1 cellular context compared by ENCODE assay signal in the genomic region with DNA sequence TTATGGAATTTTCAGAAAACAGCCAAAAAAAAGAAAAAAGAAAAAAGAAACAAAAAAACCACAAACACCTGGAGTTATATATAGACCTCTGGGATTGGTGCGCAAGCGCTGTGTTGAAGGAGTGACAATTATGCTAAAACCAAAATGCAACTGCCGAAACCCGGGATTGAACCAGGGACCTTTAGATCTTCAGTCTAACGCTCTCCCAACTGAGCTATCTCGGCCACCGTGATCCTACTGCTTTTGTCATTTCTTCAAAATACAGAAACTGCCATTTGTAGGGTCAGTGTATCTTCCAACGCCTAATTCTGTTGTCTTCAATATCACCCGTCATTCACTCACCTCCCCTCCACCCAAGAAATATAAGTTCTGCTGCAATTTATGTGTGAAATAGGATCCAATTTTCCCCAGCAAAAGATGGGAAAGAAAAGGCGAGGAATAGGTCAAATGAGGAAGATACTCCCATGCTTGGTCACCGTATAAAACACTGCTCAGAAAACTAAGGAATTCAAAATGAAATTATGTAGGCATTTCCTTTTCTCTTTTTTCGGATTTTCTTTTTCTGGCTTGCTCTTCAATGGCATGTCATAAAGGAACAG.
TF ChIP-seq lines count a peak whose summit lies in the region.

No MANE protein-coding gene starts in this region.

TF ChIP-seq in K562, 482 proteins besides CTCF, POLR2A, EP300 and RAD21 (continued from another document and continues in another):
- TF ChIP-seq, protein P1, sequence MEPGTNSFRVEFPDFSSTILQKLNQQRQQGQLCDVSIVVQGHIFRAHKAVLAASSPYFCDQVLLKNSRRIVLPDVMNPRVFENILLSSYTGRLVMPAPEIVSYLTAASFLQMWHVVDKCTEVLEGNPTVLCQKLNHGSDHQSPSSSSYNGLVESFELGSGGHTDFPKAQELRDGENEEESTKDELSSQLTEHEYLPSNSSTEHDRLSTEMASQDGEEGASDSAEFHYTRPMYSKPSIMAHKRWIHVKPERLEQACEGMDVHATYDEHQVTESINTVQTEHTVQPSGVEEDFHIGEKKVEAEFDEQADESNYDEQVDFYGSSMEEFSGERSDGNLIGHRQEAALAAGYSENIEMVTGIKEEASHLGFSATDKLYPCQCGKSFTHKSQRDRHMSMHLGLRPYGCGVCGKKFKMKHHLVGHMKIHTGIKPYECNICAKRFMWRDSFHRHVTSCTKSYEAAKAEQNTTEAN (CRISPR knock-in tag; IDR thresholded peaks at IDR 0.05), result no peak
- no peak for TF ChIP-seq CHD2 (IDR thresholded peaks at IDR 0.05; ENCODE audit: low read depth, low read length)
- TF ChIP-seq EHMT2 (IDR thresholded peaks at IDR 0.05), result no peak
- TF ChIP-seq SNIP1 (IDR thresholded peaks at IDR 0.05; ENCODE audit: low read depth), result no peak
- TF ChIP-seq, protein P2, sequence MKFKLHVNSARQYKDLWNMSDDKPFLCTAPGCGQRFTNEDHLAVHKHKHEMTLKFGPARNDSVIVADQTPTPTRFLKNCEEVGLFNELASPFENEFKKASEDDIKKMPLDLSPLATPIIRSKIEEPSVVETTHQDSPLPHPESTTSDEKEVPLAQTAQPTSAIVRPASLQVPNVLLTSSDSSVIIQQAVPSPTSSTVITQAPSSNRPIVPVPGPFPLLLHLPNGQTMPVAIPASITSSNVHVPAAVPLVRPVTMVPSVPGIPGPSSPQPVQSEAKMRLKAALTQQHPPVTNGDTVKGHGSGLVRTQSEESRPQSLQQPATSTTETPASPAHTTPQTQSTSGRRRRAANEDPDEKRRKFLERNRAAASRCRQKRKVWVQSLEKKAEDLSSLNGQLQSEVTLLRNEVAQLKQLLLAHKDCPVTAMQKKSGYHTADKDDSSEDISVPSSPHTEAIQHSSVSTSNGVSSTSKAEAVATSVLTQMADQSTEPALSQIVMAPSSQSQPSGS (CRISPR knock-in tag; IDR thresholded peaks at IDR 0.05), result no peak
- TF ChIP-seq KHSRP (IDR thresholded peaks at IDR 0.05), result no peak
- TF ChIP-seq, protein P3, sequence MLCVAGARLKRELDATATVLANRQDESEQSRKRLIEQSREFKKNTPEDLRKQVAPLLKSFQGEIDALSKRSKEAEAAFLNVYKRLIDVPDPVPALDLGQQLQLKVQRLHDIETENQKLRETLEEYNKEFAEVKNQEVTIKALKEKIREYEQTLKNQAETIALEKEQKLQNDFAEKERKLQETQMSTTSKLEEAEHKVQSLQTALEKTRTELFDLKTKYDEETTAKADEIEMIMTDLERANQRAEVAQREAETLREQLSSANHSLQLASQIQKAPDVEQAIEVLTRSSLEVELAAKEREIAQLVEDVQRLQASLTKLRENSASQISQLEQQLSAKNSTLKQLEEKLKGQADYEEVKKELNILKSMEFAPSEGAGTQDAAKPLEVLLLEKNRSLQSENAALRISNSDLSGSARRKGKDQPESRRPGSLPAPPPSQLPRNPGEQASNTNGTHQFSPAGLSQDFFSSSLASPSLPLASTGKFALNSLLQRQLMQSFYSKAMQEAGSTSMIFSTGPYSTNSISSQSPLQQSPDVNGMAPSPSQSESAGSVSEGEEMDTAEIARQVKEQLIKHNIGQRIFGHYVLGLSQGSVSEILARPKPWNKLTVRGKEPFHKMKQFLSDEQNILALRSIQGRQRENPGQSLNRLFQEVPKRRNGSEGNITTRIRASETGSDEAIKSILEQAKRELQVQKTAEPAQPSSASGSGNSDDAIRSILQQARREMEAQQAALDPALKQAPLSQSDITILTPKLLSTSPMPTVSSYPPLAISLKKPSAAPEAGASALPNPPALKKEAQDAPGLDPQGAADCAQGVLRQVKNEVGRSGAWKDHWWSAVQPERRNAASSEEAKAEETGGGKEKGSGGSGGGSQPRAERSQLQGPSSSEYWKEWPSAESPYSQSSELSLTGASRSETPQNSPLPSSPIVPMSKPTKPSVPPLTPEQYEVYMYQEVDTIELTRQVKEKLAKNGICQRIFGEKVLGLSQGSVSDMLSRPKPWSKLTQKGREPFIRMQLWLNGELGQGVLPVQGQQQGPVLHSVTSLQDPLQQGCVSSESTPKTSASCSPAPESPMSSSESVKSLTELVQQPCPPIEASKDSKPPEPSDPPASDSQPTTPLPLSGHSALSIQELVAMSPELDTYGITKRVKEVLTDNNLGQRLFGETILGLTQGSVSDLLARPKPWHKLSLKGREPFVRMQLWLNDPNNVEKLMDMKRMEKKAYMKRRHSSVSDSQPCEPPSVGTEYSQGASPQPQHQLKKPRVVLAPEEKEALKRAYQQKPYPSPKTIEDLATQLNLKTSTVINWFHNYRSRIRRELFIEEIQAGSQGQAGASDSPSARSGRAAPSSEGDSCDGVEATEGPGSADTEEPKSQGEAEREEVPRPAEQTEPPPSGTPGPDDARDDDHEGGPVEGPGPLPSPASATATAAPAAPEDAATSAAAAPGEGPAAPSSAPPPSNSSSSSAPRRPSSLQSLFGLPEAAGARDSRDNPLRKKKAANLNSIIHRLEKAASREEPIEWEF (CRISPR knock-in tag; IDR thresholded peaks at IDR 0.05), result no peak
- no peak for TF ChIP-seq ZNF76 (CRISPR knock-in tag; IDR thresholded peaks at IDR 0.05; ENCODE audit: borderline replicate concordance)
- TF ChIP-seq ZNF77 (CRISPR knock-in tag; IDR thresholded peaks at IDR 0.05), result no peak
- TF ChIP-seq ZBTB17 (CRISPR knock-in tag; IDR thresholded peaks at IDR 0.05), result no peak
- no peak for TF ChIP-seq ZNF324 (CRISPR knock-in tag; IDR thresholded peaks at IDR 0.05)
- TF ChIP-seq HEY1 (CRISPR knock-in tag; IDR thresholded peaks at IDR 0.05; ENCODE audit: borderline replicate concordance), result no peak; the same call in 1 of the 2 replicates
- TF ChIP-seq U2AF1 (optimal IDR thresholded peaks at IDR 0.05; ENCODE audit: low read depth, low read length), result no peak
- no peak for TF ChIP-seq BACH1 (tag; IDR thresholded peaks at IDR 0.05)
- no peak for TF ChIP-seq TGIF2 (CRISPR knock-in tag; IDR thresholded peaks at IDR 0.05)
- TF ChIP-seq, protein P4, sequence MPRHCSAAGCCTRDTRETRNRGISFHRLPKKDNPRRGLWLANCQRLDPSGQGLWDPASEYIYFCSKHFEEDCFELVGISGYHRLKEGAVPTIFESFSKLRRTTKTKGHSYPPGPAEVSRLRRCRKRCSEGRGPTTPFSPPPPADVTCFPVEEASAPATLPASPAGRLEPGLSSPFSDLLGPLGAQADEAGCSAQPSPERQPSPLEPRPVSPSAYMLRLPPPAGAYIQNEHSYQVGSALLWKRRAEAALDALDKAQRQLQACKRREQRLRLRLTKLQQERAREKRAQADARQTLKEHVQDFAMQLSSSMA (CRISPR knock-in tag; IDR thresholded peaks at IDR 0.05), result no peak
- TF ChIP-seq GATAD2A (IDR thresholded peaks at IDR 0.05), result 0 out of 2 replicates have a peak, but pooled peaks have one; percentile 47
- TF ChIP-seq ZNF561 (CRISPR knock-in tag; conservative IDR thresholded peaks at IDR 0.05), result no peak
- TF ChIP-seq, protein P5, sequence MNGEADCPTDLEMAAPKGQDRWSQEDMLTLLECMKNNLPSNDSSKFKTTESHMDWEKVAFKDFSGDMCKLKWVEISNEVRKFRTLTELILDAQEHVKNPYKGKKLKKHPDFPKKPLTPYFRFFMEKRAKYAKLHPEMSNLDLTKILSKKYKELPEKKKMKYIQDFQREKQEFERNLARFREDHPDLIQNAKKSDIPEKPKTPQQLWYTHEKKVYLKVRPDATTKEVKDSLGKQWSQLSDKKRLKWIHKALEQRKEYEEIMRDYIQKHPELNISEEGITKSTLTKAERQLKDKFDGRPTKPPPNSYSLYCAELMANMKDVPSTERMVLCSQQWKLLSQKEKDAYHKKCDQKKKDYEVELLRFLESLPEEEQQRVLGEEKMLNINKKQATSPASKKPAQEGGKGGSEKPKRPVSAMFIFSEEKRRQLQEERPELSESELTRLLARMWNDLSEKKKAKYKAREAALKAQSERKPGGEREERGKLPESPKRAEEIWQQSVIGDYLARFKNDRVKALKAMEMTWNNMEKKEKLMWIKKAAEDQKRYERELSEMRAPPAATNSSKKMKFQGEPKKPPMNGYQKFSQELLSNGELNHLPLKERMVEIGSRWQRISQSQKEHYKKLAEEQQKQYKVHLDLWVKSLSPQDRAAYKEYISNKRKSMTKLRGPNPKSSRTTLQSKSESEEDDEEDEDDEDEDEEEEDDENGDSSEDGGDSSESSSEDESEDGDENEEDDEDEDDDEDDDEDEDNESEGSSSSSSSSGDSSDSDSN (IDR thresholded peaks at IDR 0.05; ENCODE audit: borderline replicate concordance in 1 of 2, low read depth in 2 of 2, low read length in 2 of 2), result no peak
- TF ChIP-seq, protein P6, sequence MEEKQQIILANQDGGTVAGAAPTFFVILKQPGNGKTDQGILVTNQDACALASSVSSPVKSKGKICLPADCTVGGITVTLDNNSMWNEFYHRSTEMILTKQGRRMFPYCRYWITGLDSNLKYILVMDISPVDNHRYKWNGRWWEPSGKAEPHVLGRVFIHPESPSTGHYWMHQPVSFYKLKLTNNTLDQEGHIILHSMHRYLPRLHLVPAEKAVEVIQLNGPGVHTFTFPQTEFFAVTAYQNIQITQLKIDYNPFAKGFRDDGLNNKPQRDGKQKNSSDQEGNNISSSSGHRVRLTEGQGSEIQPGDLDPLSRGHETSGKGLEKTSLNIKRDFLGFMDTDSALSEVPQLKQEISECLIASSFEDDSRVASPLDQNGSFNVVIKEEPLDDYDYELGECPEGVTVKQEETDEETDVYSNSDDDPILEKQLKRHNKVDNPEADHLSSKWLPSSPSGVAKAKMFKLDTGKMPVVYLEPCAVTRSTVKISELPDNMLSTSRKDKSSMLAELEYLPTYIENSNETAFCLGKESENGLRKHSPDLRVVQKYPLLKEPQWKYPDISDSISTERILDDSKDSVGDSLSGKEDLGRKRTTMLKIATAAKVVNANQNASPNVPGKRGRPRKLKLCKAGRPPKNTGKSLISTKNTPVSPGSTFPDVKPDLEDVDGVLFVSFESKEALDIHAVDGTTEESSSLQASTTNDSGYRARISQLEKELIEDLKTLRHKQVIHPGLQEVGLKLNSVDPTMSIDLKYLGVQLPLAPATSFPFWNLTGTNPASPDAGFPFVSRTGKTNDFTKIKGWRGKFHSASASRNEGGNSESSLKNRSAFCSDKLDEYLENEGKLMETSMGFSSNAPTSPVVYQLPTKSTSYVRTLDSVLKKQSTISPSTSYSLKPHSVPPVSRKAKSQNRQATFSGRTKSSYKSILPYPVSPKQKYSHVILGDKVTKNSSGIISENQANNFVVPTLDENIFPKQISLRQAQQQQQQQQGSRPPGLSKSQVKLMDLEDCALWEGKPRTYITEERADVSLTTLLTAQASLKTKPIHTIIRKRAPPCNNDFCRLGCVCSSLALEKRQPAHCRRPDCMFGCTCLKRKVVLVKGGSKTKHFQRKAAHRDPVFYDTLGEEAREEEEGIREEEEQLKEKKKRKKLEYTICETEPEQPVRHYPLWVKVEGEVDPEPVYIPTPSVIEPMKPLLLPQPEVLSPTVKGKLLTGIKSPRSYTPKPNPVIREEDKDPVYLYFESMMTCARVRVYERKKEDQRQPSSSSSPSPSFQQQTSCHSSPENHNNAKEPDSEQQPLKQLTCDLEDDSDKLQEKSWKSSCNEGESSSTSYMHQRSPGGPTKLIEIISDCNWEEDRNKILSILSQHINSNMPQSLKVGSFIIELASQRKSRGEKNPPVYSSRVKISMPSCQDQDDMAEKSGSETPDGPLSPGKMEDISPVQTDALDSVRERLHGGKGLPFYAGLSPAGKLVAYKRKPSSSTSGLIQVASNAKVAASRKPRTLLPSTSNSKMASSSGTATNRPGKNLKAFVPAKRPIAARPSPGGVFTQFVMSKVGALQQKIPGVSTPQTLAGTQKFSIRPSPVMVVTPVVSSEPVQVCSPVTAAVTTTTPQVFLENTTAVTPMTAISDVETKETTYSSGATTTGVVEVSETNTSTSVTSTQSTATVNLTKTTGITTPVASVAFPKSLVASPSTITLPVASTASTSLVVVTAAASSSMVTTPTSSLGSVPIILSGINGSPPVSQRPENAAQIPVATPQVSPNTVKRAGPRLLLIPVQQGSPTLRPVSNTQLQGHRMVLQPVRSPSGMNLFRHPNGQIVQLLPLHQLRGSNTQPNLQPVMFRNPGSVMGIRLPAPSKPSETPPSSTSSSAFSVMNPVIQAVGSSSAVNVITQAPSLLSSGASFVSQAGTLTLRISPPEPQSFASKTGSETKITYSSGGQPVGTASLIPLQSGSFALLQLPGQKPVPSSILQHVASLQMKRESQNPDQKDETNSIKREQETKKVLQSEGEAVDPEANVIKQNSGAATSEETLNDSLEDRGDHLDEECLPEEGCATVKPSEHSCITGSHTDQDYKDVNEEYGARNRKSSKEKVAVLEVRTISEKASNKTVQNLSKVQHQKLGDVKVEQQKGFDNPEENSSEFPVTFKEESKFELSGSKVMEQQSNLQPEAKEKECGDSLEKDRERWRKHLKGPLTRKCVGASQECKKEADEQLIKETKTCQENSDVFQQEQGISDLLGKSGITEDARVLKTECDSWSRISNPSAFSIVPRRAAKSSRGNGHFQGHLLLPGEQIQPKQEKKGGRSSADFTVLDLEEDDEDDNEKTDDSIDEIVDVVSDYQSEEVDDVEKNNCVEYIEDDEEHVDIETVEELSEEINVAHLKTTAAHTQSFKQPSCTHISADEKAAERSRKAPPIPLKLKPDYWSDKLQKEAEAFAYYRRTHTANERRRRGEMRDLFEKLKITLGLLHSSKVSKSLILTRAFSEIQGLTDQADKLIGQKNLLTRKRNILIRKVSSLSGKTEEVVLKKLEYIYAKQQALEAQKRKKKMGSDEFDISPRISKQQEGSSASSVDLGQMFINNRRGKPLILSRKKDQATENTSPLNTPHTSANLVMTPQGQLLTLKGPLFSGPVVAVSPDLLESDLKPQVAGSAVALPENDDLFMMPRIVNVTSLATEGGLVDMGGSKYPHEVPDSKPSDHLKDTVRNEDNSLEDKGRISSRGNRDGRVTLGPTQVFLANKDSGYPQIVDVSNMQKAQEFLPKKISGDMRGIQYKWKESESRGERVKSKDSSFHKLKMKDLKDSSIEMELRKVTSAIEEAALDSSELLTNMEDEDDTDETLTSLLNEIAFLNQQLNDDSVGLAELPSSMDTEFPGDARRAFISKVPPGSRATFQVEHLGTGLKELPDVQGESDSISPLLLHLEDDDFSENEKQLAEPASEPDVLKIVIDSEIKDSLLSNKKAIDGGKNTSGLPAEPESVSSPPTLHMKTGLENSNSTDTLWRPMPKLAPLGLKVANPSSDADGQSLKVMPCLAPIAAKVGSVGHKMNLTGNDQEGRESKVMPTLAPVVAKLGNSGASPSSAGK (IDR thresholded peaks at IDR 0.05), result no peak
- TF ChIP-seq ZNF224 (CRISPR knock-in tag; IDR thresholded peaks at IDR 0.05), result no peak
- TF ChIP-seq ZNF140 (CRISPR knock-in tag; IDR thresholded peaks at IDR 0.05), result no peak
- TF ChIP-seq NR2C1 (IDR thresholded peaks at IDR 0.05), result no peak
- no peak for TF ChIP-seq NR2C1 (tag; IDR thresholded peaks at IDR 0.05)
- TF ChIP-seq PML (IDR thresholded peaks at IDR 0.05; ENCODE audit: low read length), result no peak
- TF ChIP-seq, protein P7, sequence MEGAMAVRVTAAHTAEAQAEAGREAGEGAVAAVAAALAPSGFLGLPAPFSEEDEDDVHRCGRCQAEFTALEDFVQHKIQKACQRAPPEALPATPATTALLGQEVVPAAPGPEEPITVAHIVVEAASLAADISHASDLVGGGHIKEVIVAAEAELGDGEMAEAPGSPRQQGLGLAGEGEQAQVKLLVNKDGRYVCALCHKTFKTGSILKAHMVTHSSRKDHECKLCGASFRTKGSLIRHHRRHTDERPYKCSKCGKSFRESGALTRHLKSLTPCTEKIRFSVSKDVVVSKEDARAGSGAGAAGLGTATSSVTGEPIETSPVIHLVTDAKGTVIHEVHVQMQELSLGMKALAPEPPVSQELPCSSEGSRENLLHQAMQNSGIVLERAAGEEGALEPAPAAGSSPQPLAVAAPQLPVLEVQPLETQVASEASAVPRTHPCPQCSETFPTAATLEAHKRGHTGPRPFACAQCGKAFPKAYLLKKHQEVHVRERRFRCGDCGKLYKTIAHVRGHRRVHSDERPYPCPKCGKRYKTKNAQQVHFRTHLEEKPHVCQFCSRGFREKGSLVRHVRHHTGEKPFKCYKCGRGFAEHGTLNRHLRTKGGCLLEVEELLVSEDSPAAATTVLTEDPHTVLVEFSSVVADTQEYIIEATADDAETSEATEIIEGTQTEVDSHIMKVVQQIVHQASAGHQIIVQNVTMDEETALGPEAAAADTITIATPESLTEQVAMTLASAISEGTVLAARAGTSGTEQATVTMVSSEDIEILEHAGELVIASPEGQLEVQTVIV (CRISPR knock-in tag; IDR thresholded peaks at IDR 0.05; ENCODE audit: borderline replicate concordance), result no peak
- TF ChIP-seq CSDE1 (IDR thresholded peaks at IDR 0.05), result peak in 1 of 2 experiments; percentile 74; a peak in 1 of 4 replicates
